ENCODE assay signal across 10 cellular contexts in genomic region chrX:153828723-153829548, GRCh38. TPM values are rescaled to one million over a fixed set of nuclear protein-coding genes. Genes with fewer than 3 reads are reported as not detected.
DNase-seq lines count a peak whose midpoint lies in the region; ATAC-seq and TF ChIP-seq lines count a peak whose summit lies in the region.
"Had no signal": no experiment of that assay in that cellular context is flagged by ENCODE, and none has a peak within 500 bp of the region (broad histone marks: within the 10 kb centered on the region; RNA-seq: fewer than 3 reads in every experiment).

No MANE protein-coding gene starts in this region.

- H3K4me1 ChIP-seq in cardiac muscle cell (ENCODE audit: low read depth) = no peaks in the 10 kb centered on the region
- H3K4me1 ChIP-seq in naive thymus-derived CD4-positive, alpha-beta T cell (ENCODE audit: control insufficient read depth in 2 of 2, insufficient read depth in 2 of 2, low read length in 2 of 2) = peaks cover 0 to 3% of the 10 kb centered on the region in 2 donors
- no peaks in the 10 kb centered on the region for H3K4me1 ChIP-seq in uterus

- intact Hi-C loops in Right ventricle myocardium inferior (cut with DNase I) = no loop called here
- intact Hi-C loops in naive thymus-derived CD4-positive, alpha-beta T cell (cut with micrococcal nuclease) = loop anchor here in 1 of 2 donors (1.0 kb wide), 1 partner anchor 10 kb away; no protein-coding TSS in a partner anchor
- intact Hi-C loops in uterus (cut with DNase I; ENCODE audit: low total_unique reads) = no loop called here

- DNase-seq in cardiac muscle cell (ENCODE audit: low read depth in 1 of 2, low spot score in 1 of 2) = peak; percentile 15 to 54
- DNase-seq in Right ventricle myocardium inferior (ENCODE audit: missing footprints) = no peak
- DNase-seq in chondrocyte (ENCODE audit: low spot score) = no peak
- no peak for DNase-seq in naive thymus-derived CD4-positive, alpha-beta T cell
- peak in 1 of 2 donors; percentile 19 for DNase-seq in uterus
- no peak for DNase-seq in CD1c-positive myeloid dendritic cell (ENCODE audit: extremely low spot score)
- no peak for DNase-seq in omental fat pad (ENCODE audit: low spot score)
- DNase-seq: MV-4-11, T1000 had no signal

- CTCF ChIA-PET in naive thymus-derived CD4-positive, alpha-beta T cell (lab: Charles Lee) = no interaction called here

- H3K4me3 ChIP-seq in cardiac muscle cell (peak overlapping the region; percentile 3), uterus (peak overlapping the region; percentile 30 to 37)
- H3K4me3 ChIP-seq in naive thymus-derived CD4-positive, alpha-beta T cell (ENCODE audit: low read length) = peak overlapping the region; percentile 24

- TF ChIP-seq CTCF in cardiac muscle cell (IDR thresholded peaks at IDR 0.05; ENCODE audit: low read depth, low read length) = no peak
- peak; percentile 27 for TF ChIP-seq CTCF in chondrocyte (IDR thresholded peaks at IDR 0.05)
- no peak for TF ChIP-seq CTCF in uterus (IDR thresholded peaks at IDR 0.05)
- TF ChIP-seq CTCF in omental fat pad (IDR thresholded peaks at IDR 0.05) = no peak

- H3K27ac ChIP-seq in cardiac muscle cell (no peak overlapping the region), uterus (peak overlapping the region; percentile 45 to 63)
- no peak overlapping the region for H3K27ac ChIP-seq in naive thymus-derived CD4-positive, alpha-beta T cell (ENCODE audit: low read depth, low read length)

- TF ChIP-seq POLR2A in uterus (IDR thresholded peaks at IDR 0.05) = no peak

- ATAC-seq in Right ventricle myocardium inferior = no peak
- ATAC-seq in naive thymus-derived CD4-positive, alpha-beta T cell = peak; percentile 42
- ATAC-seq in omental fat pad (ENCODE audit: low FRiP score) = no peak
- no peak for ATAC-seq in GM21529 (IDR thresholded peaks at IDR 0.05; ENCODE audit: unreplicated experiment)

- POLR2A ChIA-PET in naive thymus-derived CD4-positive, alpha-beta T cell (lab: Charles Lee) = no interaction called here

- H3K36me3 Mint-ChIP-seq in chondrocyte (ENCODE audit: low read depth) = no peaks in the 10 kb centered on the region
- peaks cover 0 to 5% (median 0%) of the 10 kb centered on the region in 5 donors for H3K36me3 Mint-ChIP-seq in naive thymus-derived CD4-positive, alpha-beta T cell

- H3K27ac Mint-ChIP-seq in chondrocyte (ENCODE audit: unreplicated experiment) = peak overlapping the region; percentile 75
- H3K27ac Mint-ChIP-seq in naive thymus-derived CD4-positive, alpha-beta T cell = peak overlapping the region in 3 of 9 donors; percentile 41 to 58 (median 46)

- peaks cover 7% of the 10 kb centered on the region for H3K4me1 Mint-ChIP-seq in chondrocyte (ENCODE audit: low read depth)
- H3K4me1 Mint-ChIP-seq in naive thymus-derived CD4-positive, alpha-beta T cell = peaks cover 10 to 37% (median 20%) of the 10 kb centered on the region in 7 donors

- H3K27me3 Mint-ChIP-seq in chondrocyte (ENCODE audit: low read depth) = no peaks in the 10 kb centered on the region
- H3K27me3 Mint-ChIP-seq in naive thymus-derived CD4-positive, alpha-beta T cell = peaks cover 0 to 39% (median 0%) of the 10 kb centered on the region in 5 donors

- peak overlapping the region; percentile 72 for H3K4me3 Mint-ChIP-seq in chondrocyte (ENCODE audit: unreplicated experiment)
- H3K4me3 Mint-ChIP-seq in naive thymus-derived CD4-positive, alpha-beta T cell = peak overlapping the region; percentile 17 to 83 (median 72)

- H3K36me3 ChIP-seq in cardiac muscle cell (no peaks in the 10 kb centered on the region), uterus (no peaks in the 10 kb centered on the region)
- H3K36me3 ChIP-seq in naive thymus-derived CD4-positive, alpha-beta T cell (ENCODE audit: control insufficient read depth in 2 of 3, insufficient read depth in 3 of 3, low read length in 3 of 3) = no peaks in the 10 kb centered on the region

- peaks cover 40% of the 10 kb centered on the region for H3K27me3 ChIP-seq in cardiac muscle cell
- H3K27me3 ChIP-seq in naive thymus-derived CD4-positive, alpha-beta T cell (ENCODE audit: control insufficient read depth in 2 of 2, insufficient read depth in 2 of 2, low read length in 2 of 2) = no peaks in the 10 kb centered on the region
- no peaks in the 10 kb centered on the region for H3K27me3 ChIP-seq in uterus

- H3K9me3 Mint-ChIP-seq in chondrocyte (ENCODE audit: low read depth) = peaks cover 8% of the 10 kb centered on the region
- H3K9me3 Mint-ChIP-seq in naive thymus-derived CD4-positive, alpha-beta T cell = peaks cover 0 to 3% (median 0%) of the 10 kb centered on the region in 11 donors

- H3K9me3 ChIP-seq in cardiac muscle cell (ENCODE audit: low read depth) (no peaks in the 10 kb centered on the region), uterus (no peaks in the 10 kb centered on the region)
- H3K9me3 ChIP-seq in naive thymus-derived CD4-positive, alpha-beta T cell (ENCODE audit: control insufficient read depth in 2 of 3, low read length in 3 of 3) = no peaks in the 10 kb centered on the region

RNA-seq across cellular contexts. Expression of gene PDZD4, which starts 1.4 kb away (rescaled TPM):
- 5.4 and 5.8 TPM in 2 replicates for total RNA-seq in cardiac muscle cell
- 0.50 and 1.7 TPM in 2 replicates for polyA plus RNA-seq in cardiac muscle cell
- total RNA-seq in Right ventricle myocardium inferior = 2.8 TPM
- 24.8 to 27.2 TPM (median 25.4 TPM) in 3 replicates for total RNA-seq in chondrocyte
- total RNA-seq in naive thymus-derived CD4-positive, alpha-beta T cell = 10 to 100 TPM in 2 of 5 experiments, under 1 TPM in 3; 0.32 to 29.0 (median 0.51) TPM
- polyA plus RNA-seq in naive thymus-derived CD4-positive, alpha-beta T cell = under 1 TPM; 0.07 to 0.53 TPM
- total RNA-seq in uterus = 10 to 100 TPM in 3 of 4 donors, 1 to 10 TPM in 1; 2.6 to 21.3 (median 16.8) TPM
- 1 to 10 TPM; 1.9 to 2.6 (median 2.2) TPM for total RNA-seq in omental fat pad

RNA-seq across cellular contexts. Expression of gene SSR4, which starts 34.5 kb away (rescaled TPM):
- total RNA-seq in cardiac muscle cell (124 and 242 TPM in 2 replicates), Right ventricle myocardium inferior (150 TPM), chondrocyte (245 to 356 TPM (median 257 TPM) in 3 replicates), uterus (100 to 1,000 TPM in 2 of 4 donors, 10 to 100 TPM in 2; 26.9 to 633 (median 103) TPM), omental fat pad (100 to 1,000 TPM; 126 to 249 (median 179) TPM)
- polyA plus RNA-seq in cardiac muscle cell = 275 and 374 TPM in 2 replicates
- total RNA-seq in naive thymus-derived CD4-positive, alpha-beta T cell = 100 to 1,000 TPM; 156 to 299 (median 168) TPM
- 100 to 1,000 TPM; 400 to 496 TPM for polyA plus RNA-seq in naive thymus-derived CD4-positive, alpha-beta T cell

RNA-seq across cellular contexts. Expression of gene IDH3G, which starts 34.8 kb away (rescaled TPM):
- total RNA-seq in cardiac muscle cell (107 and 110 TPM in 2 replicates), Right ventricle myocardium inferior (78.7 TPM), chondrocyte (42.8 to 49.6 TPM (median 46.9 TPM) in 3 replicates), uterus (10 to 100 TPM; 48.4 to 88.5 (median 67.2) TPM), omental fat pad (100 to 1,000 TPM in 1 of 4 donors, 10 to 100 TPM in 3; 71.9 to 119 (median 89.7) TPM)
- 99.8 and 146 TPM in 2 replicates for polyA plus RNA-seq in cardiac muscle cell
- 10 to 100 TPM; 44.1 to 73.1 (median 57.0) TPM for total RNA-seq in naive thymus-derived CD4-positive, alpha-beta T cell
- polyA plus RNA-seq in naive thymus-derived CD4-positive, alpha-beta T cell = 100 to 1,000 TPM in 1 of 2 donors, 10 to 100 TPM in 1; 89.2 to 125 TPM

RNA-seq across cellular contexts. Expression of gene SRPK3, which starts 48.1 kb away (rescaled TPM):
- total RNA-seq in cardiac muscle cell = not detected in 2 replicates
- polyA plus RNA-seq in cardiac muscle cell = 0.57 and 0.71 TPM in 2 replicates
- total RNA-seq in Right ventricle myocardium inferior = 43.3 TPM
- total RNA-seq in chondrocyte = 0.18 to 0.50 TPM in 2 of 3 replicates, not detected in the other
- total RNA-seq in naive thymus-derived CD4-positive, alpha-beta T cell = not detected
- not detected for polyA plus RNA-seq in naive thymus-derived CD4-positive, alpha-beta T cell
- total RNA-seq in uterus = 10 to 100 TPM in 1 of 4 donors, 1 to 10 TPM in 2, under 1 TPM in 1; 0.76 to 13.8 (median 5.5) TPM
- total RNA-seq in omental fat pad = under 1 TPM in 3 of 4 donors, not detected in 1; 0.12 to 0.47 (median 0.19) TPM

RNA-seq across cellular contexts. Expression of gene L1CAM, which starts 57.0 kb away (rescaled TPM):
- 0.86 and 1.1 TPM in 2 replicates for total RNA-seq in cardiac muscle cell
- 1.4 and 1.5 TPM in 2 replicates for polyA plus RNA-seq in cardiac muscle cell
- total RNA-seq in Right ventricle myocardium inferior = 6.1 TPM
- 2.2 to 2.9 TPM (median 2.5 TPM) in 3 replicates for total RNA-seq in chondrocyte
- 1 to 10 TPM in 3 of 5 experiments, under 1 TPM in 1, not detected in 1; 0.81 to 9.2 (median 1.3) TPM for total RNA-seq in naive thymus-derived CD4-positive, alpha-beta T cell
- under 1 TPM in 1 of 2 donors, not detected in 1; 0.16 TPM for polyA plus RNA-seq in naive thymus-derived CD4-positive, alpha-beta T cell
- total RNA-seq in uterus = 1 to 10 TPM in 2 of 4 donors, under 1 TPM in 1, not detected in 1; 0.26 to 5.1 (median 2.8) TPM
- 1 to 10 TPM in 3 of 4 donors, under 1 TPM in 1; 0.37 to 2.8 (median 1.6) TPM for total RNA-seq in omental fat pad

Comparison
In these comparisons a context has a peak if more than half of its experiments do, and no peak if none do; other contexts are left out.
1. DNase-seq: peak in cardiac muscle cell (2 of 2); none in Right ventricle myocardium inferior (single experiment), chondrocyte (single experiment), naive thymus-derived CD4-positive, alpha-beta T cell (0 of 9), CD1c-positive myeloid dendritic cell (single experiment) and omental fat pad (single experiment).
2. H3K27ac ChIP-seq: peak in uterus (2 of 2); none in cardiac muscle cell (single experiment) and naive thymus-derived CD4-positive, alpha-beta T cell (single experiment).
3. Peak in every context shown above with its lines, with median percentiles within 50 percentile points of each other: H3K4me3 ChIP-seq.